In genomic region chr12:29595071-29595755, GRCh38 we compare ENCODE assay signal across 2 cellular contexts.
TF ChIP-seq lines count a peak whose summit lies in the region.

No MANE protein-coding gene starts in this region.

TF ChIP-seq in H1, 55 proteins besides CTCF, POLR2A, EP300 and RAD21 (continued from another document):
- TF ChIP-seq GABPA (IDR thresholded peaks at IDR 0.05; ENCODE audit: borderline replicate concordance, insufficient read depth, low read length) = no peak
- no peak for TF ChIP-seq JUN (IDR thresholded peaks at IDR 0.05; ENCODE audit: low read depth, low read length)
- no peak for TF ChIP-seq RNF2 (IDR thresholded peaks at IDR 0.05; ENCODE audit: borderline replicate concordance, low read depth, low read length, missing control alignments, poor library complexity, severe bottlenecking)
- no peak for TF ChIP-seq CHD7 (IDR thresholded peaks at IDR 0.05; ENCODE audit: insufficient replicate concordance, low read length)
- TF ChIP-seq RBBP5 (IDR thresholded peaks at IDR 0.05; ENCODE audit: borderline replicate concordance, low read depth, low read length) = no peak
- TF ChIP-seq JUND (IDR thresholded peaks at IDR 0.05; ENCODE audit: low read length) = no peak
- no peak for TF ChIP-seq TAF1 (IDR thresholded peaks at IDR 0.05; ENCODE audit: low read depth, low read length)
- TF ChIP-seq PHF8 (conservative IDR thresholded peaks at IDR 0.05; ENCODE audit: low read depth, low read length) = no peak
- TF ChIP-seq TCF12 (IDR thresholded peaks at IDR 0.05; ENCODE audit: low read depth, low read length) = no peak
- TF ChIP-seq EZH2 (IDR thresholded peaks at IDR 0.05; ENCODE audit: low read depth, low read length, severe bottlenecking) = no peak
- TF ChIP-seq ASH2L (IDR thresholded peaks at IDR 0.05; ENCODE audit: low read length) = no peak
- TF ChIP-seq SIN3A (conservative IDR thresholded peaks at IDR 0.05 in 1 of 2, IDR thresholded peaks at IDR 0.05 in 1 of 2; ENCODE audit: low read depth in 1 of 2, low read length in 2 of 2) = no peak
- TF ChIP-seq POU5F1 (IDR thresholded peaks at IDR 0.05; ENCODE audit: low read depth, low read length) = no peak
- no peak for TF ChIP-seq GTF2F1 (IDR thresholded peaks at IDR 0.05; ENCODE audit: borderline replicate concordance, low read depth, low read length)
- no peak for TF ChIP-seq SP1 (IDR thresholded peaks at IDR 0.05; ENCODE audit: low read depth, low read length)
- TF ChIP-seq SP4 (IDR thresholded peaks at IDR 0.05; ENCODE audit: low read length) = no peak

TF ChIP-seq in liver, 16 proteins besides CTCF, POLR2A, EP300 and RAD21 (continued from another document):
- TF ChIP-seq, protein P1, sequence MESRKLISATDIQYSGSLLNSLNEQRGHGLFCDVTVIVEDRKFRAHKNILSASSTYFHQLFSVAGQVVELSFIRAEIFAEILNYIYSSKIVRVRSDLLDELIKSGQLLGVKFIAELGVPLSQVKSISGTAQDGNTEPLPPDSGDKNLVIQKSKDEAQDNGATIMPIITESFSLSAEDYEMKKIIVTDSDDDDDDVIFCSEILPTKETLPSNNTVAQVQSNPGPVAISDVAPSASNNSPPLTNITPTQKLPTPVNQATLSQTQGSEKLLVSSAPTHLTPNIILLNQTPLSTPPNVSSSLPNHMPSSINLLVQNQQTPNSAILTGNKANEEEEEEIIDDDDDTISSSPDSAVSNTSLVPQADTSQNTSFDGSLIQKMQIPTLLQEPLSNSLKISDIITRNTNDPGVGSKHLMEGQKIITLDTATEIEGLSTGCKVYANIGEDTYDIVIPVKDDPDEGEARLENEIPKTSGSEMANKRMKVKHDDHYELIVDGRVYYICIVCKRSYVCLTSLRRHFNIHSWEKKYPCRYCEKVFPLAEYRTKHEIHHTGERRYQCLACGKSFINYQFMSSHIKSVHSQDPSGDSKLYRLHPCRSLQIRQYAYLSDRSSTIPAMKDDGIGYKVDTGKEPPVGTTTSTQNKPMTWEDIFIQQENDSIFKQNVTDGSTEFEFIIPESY (IDR thresholded peaks at IDR 0.05) = peak; percentile 74
- TF ChIP-seq SP1 (IDR thresholded peaks at IDR 0.05) = peak; percentile 97
- TF ChIP-seq EGR1 (IDR thresholded peaks at IDR 0.05; ENCODE audit: low read depth in 2 of 2) = no peak
- TF ChIP-seq GABPA (IDR thresholded peaks at IDR 0.05 in 1 of 2, conservative IDR thresholded peaks at IDR 0.05 in 1 of 2) = no peak
- TF ChIP-seq, protein P2, sequence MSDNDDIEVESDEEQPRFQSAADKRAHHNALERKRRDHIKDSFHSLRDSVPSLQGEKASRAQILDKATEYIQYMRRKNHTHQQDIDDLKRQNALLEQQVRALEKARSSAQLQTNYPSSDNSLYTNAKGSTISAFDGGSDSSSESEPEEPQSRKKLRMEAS (IDR thresholded peaks at IDR 0.05) = peak; percentile 73
- no peak for TF ChIP-seq FOXA1 (IDR thresholded peaks at IDR 0.05)
- no peak for TF ChIP-seq TAF1 (conservative IDR thresholded peaks at IDR 0.05)
- TF ChIP-seq YY1 (IDR thresholded peaks at IDR 0.05) = peak; percentile 84
- peak; percentile 78 to 87 for TF ChIP-seq RXRA (IDR thresholded peaks at IDR 0.05)
- TF ChIP-seq, protein P3, sequence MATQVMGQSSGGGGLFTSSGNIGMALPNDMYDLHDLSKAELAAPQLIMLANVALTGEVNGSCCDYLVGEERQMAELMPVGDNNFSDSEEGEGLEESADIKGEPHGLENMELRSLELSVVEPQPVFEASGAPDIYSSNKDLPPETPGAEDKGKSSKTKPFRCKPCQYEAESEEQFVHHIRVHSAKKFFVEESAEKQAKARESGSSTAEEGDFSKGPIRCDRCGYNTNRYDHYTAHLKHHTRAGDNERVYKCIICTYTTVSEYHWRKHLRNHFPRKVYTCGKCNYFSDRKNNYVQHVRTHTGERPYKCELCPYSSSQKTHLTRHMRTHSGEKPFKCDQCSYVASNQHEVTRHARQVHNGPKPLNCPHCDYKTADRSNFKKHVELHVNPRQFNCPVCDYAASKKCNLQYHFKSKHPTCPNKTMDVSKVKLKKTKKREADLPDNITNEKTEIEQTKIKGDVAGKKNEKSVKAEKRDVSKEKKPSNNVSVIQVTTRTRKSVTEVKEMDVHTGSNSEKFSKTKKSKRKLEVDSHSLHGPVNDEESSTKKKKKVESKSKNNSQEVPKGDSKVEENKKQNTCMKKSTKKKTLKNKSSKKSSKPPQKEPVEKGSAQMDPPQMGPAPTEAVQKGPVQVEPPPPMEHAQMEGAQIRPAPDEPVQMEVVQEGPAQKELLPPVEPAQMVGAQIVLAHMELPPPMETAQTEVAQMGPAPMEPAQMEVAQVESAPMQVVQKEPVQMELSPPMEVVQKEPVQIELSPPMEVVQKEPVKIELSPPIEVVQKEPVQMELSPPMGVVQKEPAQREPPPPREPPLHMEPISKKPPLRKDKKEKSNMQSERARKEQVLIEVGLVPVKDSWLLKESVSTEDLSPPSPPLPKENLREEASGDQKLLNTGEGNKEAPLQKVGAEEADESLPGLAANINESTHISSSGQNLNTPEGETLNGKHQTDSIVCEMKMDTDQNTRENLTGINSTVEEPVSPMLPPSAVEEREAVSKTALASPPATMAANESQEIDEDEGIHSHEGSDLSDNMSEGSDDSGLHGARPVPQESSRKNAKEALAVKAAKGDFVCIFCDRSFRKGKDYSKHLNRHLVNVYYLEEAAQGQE (IDR thresholded peaks at IDR 0.05) = peak; percentile 77
- TF ChIP-seq JUND (IDR thresholded peaks at IDR 0.05) = peak; percentile 34 to 78
- TF ChIP-seq FOXA2 (IDR thresholded peaks at IDR 0.05) = peak; percentile 47
- TF ChIP-seq HNF4G (IDR thresholded peaks at IDR 0.05) = peak; percentile 95
- peak; percentile 99 for TF ChIP-seq HNF4A (conservative IDR thresholded peaks at IDR 0.05)
- no peak for TF ChIP-seq ATF3 (IDR thresholded peaks at IDR 0.05)
TF ChIP-seq in liver: peak in this region for 10.
